1 cellular context compared by ENCODE assay signal in genomic region chr16:2223375-2224182, GRCh38.
TF ChIP-seq lines count a peak whose summit lies in the region.

A gene with protein sequence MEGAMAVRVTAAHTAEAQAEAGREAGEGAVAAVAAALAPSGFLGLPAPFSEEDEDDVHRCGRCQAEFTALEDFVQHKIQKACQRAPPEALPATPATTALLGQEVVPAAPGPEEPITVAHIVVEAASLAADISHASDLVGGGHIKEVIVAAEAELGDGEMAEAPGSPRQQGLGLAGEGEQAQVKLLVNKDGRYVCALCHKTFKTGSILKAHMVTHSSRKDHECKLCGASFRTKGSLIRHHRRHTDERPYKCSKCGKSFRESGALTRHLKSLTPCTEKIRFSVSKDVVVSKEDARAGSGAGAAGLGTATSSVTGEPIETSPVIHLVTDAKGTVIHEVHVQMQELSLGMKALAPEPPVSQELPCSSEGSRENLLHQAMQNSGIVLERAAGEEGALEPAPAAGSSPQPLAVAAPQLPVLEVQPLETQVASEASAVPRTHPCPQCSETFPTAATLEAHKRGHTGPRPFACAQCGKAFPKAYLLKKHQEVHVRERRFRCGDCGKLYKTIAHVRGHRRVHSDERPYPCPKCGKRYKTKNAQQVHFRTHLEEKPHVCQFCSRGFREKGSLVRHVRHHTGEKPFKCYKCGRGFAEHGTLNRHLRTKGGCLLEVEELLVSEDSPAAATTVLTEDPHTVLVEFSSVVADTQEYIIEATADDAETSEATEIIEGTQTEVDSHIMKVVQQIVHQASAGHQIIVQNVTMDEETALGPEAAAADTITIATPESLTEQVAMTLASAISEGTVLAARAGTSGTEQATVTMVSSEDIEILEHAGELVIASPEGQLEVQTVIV (plus strand): TSS chr16:2223591. CDS start chr16:2223614, 23 bp downstream.

TF ChIP-seq in HepG2, 621 proteins besides CTCF, POLR2A, EP300 and RAD21 (continued from another document and continues in another):
- TF ChIP-seq, protein P1, sequence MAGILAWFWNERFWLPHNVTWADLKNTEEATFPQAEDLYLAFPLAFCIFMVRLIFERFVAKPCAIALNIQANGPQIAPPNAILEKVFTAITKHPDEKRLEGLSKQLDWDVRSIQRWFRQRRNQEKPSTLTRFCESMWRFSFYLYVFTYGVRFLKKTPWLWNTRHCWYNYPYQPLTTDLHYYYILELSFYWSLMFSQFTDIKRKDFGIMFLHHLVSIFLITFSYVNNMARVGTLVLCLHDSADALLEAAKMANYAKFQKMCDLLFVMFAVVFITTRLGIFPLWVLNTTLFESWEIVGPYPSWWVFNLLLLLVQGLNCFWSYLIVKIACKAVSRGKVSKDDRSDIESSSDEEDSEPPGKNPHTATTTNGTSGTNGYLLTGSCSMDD (CRISPR knock-in tag; IDR thresholded peaks at IDR 0.05) = 0 out of 2 replicates have a peak, but pooled peaks have one; percentile 54
- TF ChIP-seq ZNF7 (CRISPR knock-in tag; IDR thresholded peaks at IDR 0.05) = no peak
- TF ChIP-seq, protein P2, sequence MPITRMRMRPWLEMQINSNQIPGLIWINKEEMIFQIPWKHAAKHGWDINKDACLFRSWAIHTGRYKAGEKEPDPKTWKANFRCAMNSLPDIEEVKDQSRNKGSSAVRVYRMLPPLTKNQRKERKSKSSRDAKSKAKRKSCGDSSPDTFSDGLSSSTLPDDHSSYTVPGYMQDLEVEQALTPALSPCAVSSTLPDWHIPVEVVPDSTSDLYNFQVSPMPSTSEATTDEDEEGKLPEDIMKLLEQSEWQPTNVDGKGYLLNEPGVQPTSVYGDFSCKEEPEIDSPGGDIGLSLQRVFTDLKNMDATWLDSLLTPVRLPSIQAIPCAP (CRISPR knock-in tag; IDR thresholded peaks at IDR 0.05; ENCODE audit: low read depth) = no peak
- TF ChIP-seq, protein P3, sequence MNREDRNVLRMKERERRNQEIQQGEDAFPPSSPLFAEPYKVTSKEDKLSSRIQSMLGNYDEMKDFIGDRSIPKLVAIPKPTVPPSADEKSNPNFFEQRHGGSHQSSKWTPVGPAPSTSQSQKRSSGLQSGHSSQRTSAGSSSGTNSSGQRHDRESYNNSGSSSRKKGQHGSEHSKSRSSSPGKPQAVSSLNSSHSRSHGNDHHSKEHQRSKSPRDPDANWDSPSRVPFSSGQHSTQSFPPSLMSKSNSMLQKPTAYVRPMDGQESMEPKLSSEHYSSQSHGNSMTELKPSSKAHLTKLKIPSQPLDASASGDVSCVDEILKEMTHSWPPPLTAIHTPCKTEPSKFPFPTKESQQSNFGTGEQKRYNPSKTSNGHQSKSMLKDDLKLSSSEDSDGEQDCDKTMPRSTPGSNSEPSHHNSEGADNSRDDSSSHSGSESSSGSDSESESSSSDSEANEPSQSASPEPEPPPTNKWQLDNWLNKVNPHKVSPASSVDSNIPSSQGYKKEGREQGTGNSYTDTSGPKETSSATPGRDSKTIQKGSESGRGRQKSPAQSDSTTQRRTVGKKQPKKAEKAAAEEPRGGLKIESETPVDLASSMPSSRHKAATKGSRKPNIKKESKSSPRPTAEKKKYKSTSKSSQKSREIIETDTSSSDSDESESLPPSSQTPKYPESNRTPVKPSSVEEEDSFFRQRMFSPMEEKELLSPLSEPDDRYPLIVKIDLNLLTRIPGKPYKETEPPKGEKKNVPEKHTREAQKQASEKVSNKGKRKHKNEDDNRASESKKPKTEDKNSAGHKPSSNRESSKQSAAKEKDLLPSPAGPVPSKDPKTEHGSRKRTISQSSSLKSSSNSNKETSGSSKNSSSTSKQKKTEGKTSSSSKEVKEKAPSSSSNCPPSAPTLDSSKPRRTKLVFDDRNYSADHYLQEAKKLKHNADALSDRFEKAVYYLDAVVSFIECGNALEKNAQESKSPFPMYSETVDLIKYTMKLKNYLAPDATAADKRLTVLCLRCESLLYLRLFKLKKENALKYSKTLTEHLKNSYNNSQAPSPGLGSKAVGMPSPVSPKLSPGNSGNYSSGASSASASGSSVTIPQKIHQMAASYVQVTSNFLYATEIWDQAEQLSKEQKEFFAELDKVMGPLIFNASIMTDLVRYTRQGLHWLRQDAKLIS (CRISPR knock-in tag; IDR thresholded peaks at IDR 0.05) = peak; percentile 35; the same call in 1 of the 2 replicates
- peak; percentile 96 for TF ChIP-seq DR1 (CRISPR knock-in tag; IDR thresholded peaks at IDR 0.05)
- TF ChIP-seq TGIF2 (CRISPR knock-in tag; IDR thresholded peaks at IDR 0.05) = peak; percentile 80
- no peak for TF ChIP-seq SRSF4 (IDR thresholded peaks at IDR 0.05; ENCODE audit: low read depth, low read length, poor library complexity, severe bottlenecking)
- TF ChIP-seq FOXA3 (CRISPR knock-in tag; IDR thresholded peaks at IDR 0.05) = peak; percentile 68
- no peak for TF ChIP-seq HNRNPH1 (optimal IDR thresholded peaks at IDR 0.05; ENCODE audit: low read depth, low read length)
- TF ChIP-seq ZFX (CRISPR knock-in tag; IDR thresholded peaks at IDR 0.05; ENCODE audit: low read depth) = peak; percentile 99
- no peak for TF ChIP-seq ZNF570 (CRISPR knock-in tag; IDR thresholded peaks at IDR 0.05; ENCODE audit: borderline replicate concordance)
- TF ChIP-seq KMT2B (CRISPR knock-in tag; IDR thresholded peaks at IDR 0.05) = peak; percentile 15; the same call in 1 of the 2 replicates
- no peak; the same call in 1 of the 2 replicates for TF ChIP-seq HOXA5 (CRISPR knock-in tag; IDR thresholded peaks at IDR 0.05)
- TF ChIP-seq AHR (CRISPR knock-in tag; IDR thresholded peaks at IDR 0.05) = no peak
- TF ChIP-seq ZNF260 (CRISPR knock-in tag; IDR thresholded peaks at IDR 0.05; ENCODE audit: borderline replicate concordance, low read depth) = no peak
- no peak; the same call in 1 of the 2 replicates for TF ChIP-seq SOX13 (IDR thresholded peaks at IDR 0.05)
- TF ChIP-seq SOX13 (CRISPR knock-in tag; conservative IDR thresholded peaks at IDR 0.05 in 1 of 2, IDR thresholded peaks at IDR 0.05 in 1 of 2) = 0 out of 4 replicates have a peak, but pooled peaks of 1 of the 2 experiments have one; percentile 23
- TF ChIP-seq, protein P4, sequence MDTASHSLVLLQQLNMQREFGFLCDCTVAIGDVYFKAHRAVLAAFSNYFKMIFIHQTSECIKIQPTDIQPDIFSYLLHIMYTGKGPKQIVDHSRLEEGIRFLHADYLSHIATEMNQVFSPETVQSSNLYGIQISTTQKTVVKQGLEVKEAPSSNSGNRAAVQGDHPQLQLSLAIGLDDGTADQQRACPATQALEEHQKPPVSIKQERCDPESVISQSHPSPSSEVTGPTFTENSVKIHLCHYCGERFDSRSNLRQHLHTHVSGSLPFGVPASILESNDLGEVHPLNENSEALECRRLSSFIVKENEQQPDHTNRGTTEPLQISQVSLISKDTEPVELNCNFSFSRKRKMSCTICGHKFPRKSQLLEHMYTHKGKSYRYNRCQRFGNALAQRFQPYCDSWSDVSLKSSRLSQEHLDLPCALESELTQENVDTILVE (CRISPR knock-in tag; IDR thresholded peaks at IDR 0.05) = peak; percentile 97
- TF ChIP-seq ZNF350 (CRISPR knock-in tag; IDR thresholded peaks at IDR 0.05; ENCODE audit: borderline replicate concordance, low read depth) = peak; percentile 51; the same call in 1 of the 2 replicates
- no peak for TF ChIP-seq ZNF557 (CRISPR knock-in tag; IDR thresholded peaks at IDR 0.05)
- TF ChIP-seq ZNF224 (CRISPR knock-in tag; IDR thresholded peaks at IDR 0.05) = 0 out of 2 replicates have a peak, but pooled peaks have one; percentile 38
- peak; percentile 89 for TF ChIP-seq ATF7-NPFF (CRISPR knock-in tag; IDR thresholded peaks at IDR 0.05; ENCODE audit: low read depth)
- peak; percentile 75; the same call in 1 of the 2 replicates for TF ChIP-seq MED13 (CRISPR knock-in tag; IDR thresholded peaks at IDR 0.05)
- no peak for TF ChIP-seq PREB (CRISPR knock-in tag; IDR thresholded peaks at IDR 0.05)
- TF ChIP-seq ZNF646 (CRISPR knock-in tag; IDR thresholded peaks at IDR 0.05) = no peak
- no peak for TF ChIP-seq ATAD3A (CRISPR knock-in tag; IDR thresholded peaks at IDR 0.05)
- no peak for TF ChIP-seq STAT6 (CRISPR knock-in tag; IDR thresholded peaks at IDR 0.05; ENCODE audit: borderline replicate concordance)
- TF ChIP-seq ZNF703 (CRISPR knock-in tag; IDR thresholded peaks at IDR 0.05; ENCODE audit: borderline replicate concordance) = no peak; the same call in 1 of the 2 replicates
- no peak for TF ChIP-seq SMYD3 (CRISPR knock-in tag; IDR thresholded peaks at IDR 0.05)
- TF ChIP-seq DDIT3 (CRISPR knock-in tag; IDR thresholded peaks at IDR 0.05) = no peak
- TF ChIP-seq ZNF737 (CRISPR knock-in tag; IDR thresholded peaks at IDR 0.05; ENCODE audit: borderline replicate concordance) = no peak
- TF ChIP-seq JDP2 (CRISPR knock-in tag; IDR thresholded peaks at IDR 0.05; ENCODE audit: borderline replicate concordance) = no peak
